ENCODE assay signal across 21 cellular contexts in the genomic region with DNA sequence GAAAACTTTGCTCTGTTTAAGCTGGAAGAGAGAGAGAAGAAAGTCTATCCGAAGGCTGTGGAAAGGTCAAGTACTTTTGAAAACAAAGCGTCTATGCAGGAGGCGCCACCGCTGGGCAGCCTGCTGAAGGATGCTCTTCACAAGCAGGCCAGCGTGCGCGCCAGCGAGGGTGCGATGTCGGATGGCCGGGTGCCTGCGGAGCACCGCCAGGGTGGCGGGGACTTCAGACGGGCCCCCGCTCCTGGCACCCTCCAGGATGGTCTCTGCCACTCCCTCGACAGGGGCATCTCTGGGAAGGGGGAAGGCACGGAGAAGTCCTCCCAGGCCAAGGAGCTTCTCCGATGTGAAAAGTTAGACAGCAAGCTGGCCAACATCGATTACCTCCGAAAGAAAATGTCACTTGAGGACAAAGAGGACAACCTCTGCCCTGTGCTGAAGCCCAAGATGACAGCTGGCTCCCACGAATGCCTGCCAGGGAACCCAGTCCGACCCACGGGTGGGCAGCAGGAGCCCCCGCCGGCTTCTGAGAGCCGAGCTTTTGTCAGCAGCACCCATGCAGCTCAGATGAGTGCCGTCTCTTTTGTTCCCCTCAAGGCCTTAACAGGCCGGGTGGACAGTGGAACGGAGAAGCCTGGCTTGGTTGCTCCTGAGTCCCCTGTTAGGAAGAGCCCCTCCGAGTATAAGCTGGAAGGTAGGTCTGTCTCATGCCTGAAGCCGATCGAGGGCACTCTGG. TPM values are rescaled to one million over a fixed set of nuclear protein-coding genes. Genes with fewer than 3 reads are reported as not detected.
DNase-seq lines count a peak whose midpoint lies in the region; TF ChIP-seq lines count a peak whose summit lies in the region.
"Had no signal": no experiment of that assay in that cellular context is flagged by ENCODE, and none has a peak within 500 bp of the region (broad histone marks: within the 10 kb centered on the region; RNA-seq: fewer than 3 reads in every experiment).

No MANE protein-coding gene starts in this region.

- H3K4me1 Mint-ChIP-seq in H9, result peaks cover 5 to 24% of the 10 kb centered on the region in 2 experiments
- peaks cover 38% of the 10 kb centered on the region for H3K4me1 Mint-ChIP-seq in nephron progenitor cell

- DNase-seq in activated gamma-delta T cell (lab: John Stamatoyannopoulos, UW), result peak; percentile 18
- DNase-seq in activated gamma-delta T cell treated with Interleukin-2 at 50 U/mL for 16 hours, result no peak
- peak; percentile 33 for DNase-seq in H9
- DNase-seq in mammary epithelial cell, result no peak
- DNase-seq in neuronal stem cell (ENCODE audit: low spot score), result no peak
- no peak for DNase-seq in cerebellar nuclear complex (lab: John Stamatoyannopoulos, UW)
- DNase-seq in cerebellum (ENCODE audit: low spot score), result no peak
- DNase-seq in nephron progenitor cell, result no peak
- DNase-seq: DMS79 treated with DMSO at 0.1 percent for 48 hours, foreskin keratinocyte, left cardiac atrium, MG63, NCI-H1436 treated with DMSO at 0.1 percent for 48 hours, NCI-H2171 treated with DMSO at 0.1 percent for 48 hours, SHP77 treated with DMSO at 0.1 percent for 48 hours, sigmoid colon, T1000, upper lobe of right lung had no signal

- H3K79me2 ChIP-seq in H9 (ENCODE audit: insufficient read depth, low read length), result no peaks in the 10 kb centered on the region
- peaks cover 5% of the 10 kb centered on the region for H3K79me2 ChIP-seq in mammary epithelial cell (ENCODE audit: insufficient read depth, low read length)

- H3K27ac ChIP-seq in H9 (ENCODE audit: insufficient read length, low read depth, low read length), result no peak overlapping the region
- H3K27ac ChIP-seq in mammary epithelial cell (ENCODE audit: insufficient read depth, low read depth, low read length), result no peak overlapping the region
- no peak overlapping the region for H3K27ac ChIP-seq in neuronal stem cell (replicated peaks; ENCODE audit: low read length)
- H3K27ac ChIP-seq: coronary artery, foreskin keratinocyte, sigmoid colon, upper lobe of right lung had no signal

- H4K91ac ChIP-seq in H9 (ENCODE audit: insufficient read length, low read depth, low read length) (no peak overlapping the region), neuronal stem cell (ENCODE audit: low read depth, low read length, poor library complexity) (no peak overlapping the region)

- H2BK20ac ChIP-seq in H9 (ENCODE audit: low read depth, low read length, poor library complexity, severe bottlenecking), result no peak overlapping the region

- peaks cover 0 to 4% (median 3%) of the 10 kb centered on the region in 3 experiments; a peak in 4 of 7 replicates for H3K36me3 Mint-ChIP-seq in H9 (ENCODE audit: insufficient read depth in 1 of 3, low read depth in 3 of 3)
- H3K36me3 Mint-ChIP-seq in nephron progenitor cell (ENCODE audit: low read depth), result peaks cover 31% of the 10 kb centered on the region

- H3K4ac ChIP-seq in H9 (ENCODE audit: low read depth, low read length) (no peak overlapping the region), neuronal stem cell (ENCODE audit: low read length) (no peak overlapping the region)

- peak overlapping the region in 1 of 3 experiments; percentile 77; a peak in 1 of 7 replicates for H3K27ac Mint-ChIP-seq in H9
- no peak overlapping the region for H3K27ac Mint-ChIP-seq in nephron progenitor cell

- H3K18ac ChIP-seq in H9 (ENCODE audit: insufficient read length, low read depth, low read length) (no peak overlapping the region), neuronal stem cell (ENCODE audit: low read length) (peak overlapping the region; percentile 13)

- H3K27me3 Mint-ChIP-seq in H9 (ENCODE audit: low read depth), result no peaks in the 10 kb centered on the region
- H3K27me3 Mint-ChIP-seq in nephron progenitor cell (ENCODE audit: low read depth, poor library complexity), result no peaks in the 10 kb centered on the region

- H3K4me3 ChIP-seq in mammary epithelial cell (replicated peaks in 1 of 3; ENCODE audit: insufficient read depth in 1 of 3, low read depth in 2 of 3, low read length in 3 of 3) (no peak overlapping the region), neuronal stem cell (ENCODE audit: low read length in 2 of 2) (no peak overlapping the region)
- H3K4me3 ChIP-seq: coronary artery, MG63, sigmoid colon, upper lobe of right lung had no signal

- no peak overlapping the region for H2BK5ac ChIP-seq in H9 (ENCODE audit: insufficient read length, low read length)
- H2BK5ac ChIP-seq in neuronal stem cell (ENCODE audit: low read length), result peak overlapping the region; percentile 43

- H4K5ac ChIP-seq in H9 (ENCODE audit: insufficient read length, low read depth, low read length), result no peak overlapping the region

- H3K14ac ChIP-seq in H9 (ENCODE audit: insufficient read depth, low read length) (no peak overlapping the region), neuronal stem cell (ENCODE audit: low read length) (no peak overlapping the region)

- no peaks in the 10 kb centered on the region for H3K9me3 ChIP-seq in H9 (ENCODE audit: control insufficient read depth, low read depth, low read length)
- no peaks in the 10 kb centered on the region for H3K9me3 ChIP-seq in mammary epithelial cell (replicated peaks; ENCODE audit: insufficient read depth, low read length)
- no peaks in the 10 kb centered on the region for H3K9me3 ChIP-seq in neuronal stem cell (replicated peaks in 1 of 2; ENCODE audit: control insufficient read depth in 2 of 2, insufficient read depth in 1 of 2, low read depth in 1 of 2, low read length in 2 of 2)
- H3K9me3 ChIP-seq: MG63, sigmoid colon, upper lobe of right lung had no signal

- H3K9me3 Mint-ChIP-seq in H9 (no peaks in the 10 kb centered on the region), nephron progenitor cell (no peaks in the 10 kb centered on the region)

- no peaks in the 10 kb centered on the region for H3K4me1 ChIP-seq in H9 (ENCODE audit: insufficient read depth, low read length)
- H3K4me1 ChIP-seq in mammary epithelial cell (ENCODE audit: insufficient read depth, low read length), result peaks cover 50% of the 10 kb centered on the region
- peaks cover 0 to 12% of the 10 kb centered on the region in 2 donors for H3K4me1 ChIP-seq in neuronal stem cell (ENCODE audit: control insufficient read depth in 2 of 2, insufficient read depth in 1 of 2, low read depth in 1 of 2, low read length in 2 of 2)

- intact Hi-C loops in mammary epithelial cell (cut with micrococcal nuclease), result no loop called here

- H3K23ac ChIP-seq in H9 (ENCODE audit: insufficient read length, low read depth, low read length) (no peak overlapping the region), neuronal stem cell (ENCODE audit: low read depth, low read length, poor library complexity) (no peak overlapping the region)

- TF ChIP-seq CTCF in H9 (conservative IDR thresholded peaks at IDR 0.05) (no peak), mammary epithelial cell (conservative IDR thresholded peaks at IDR 0.05 in 1 of 2, IDR thresholded peaks at IDR 0.05 in 1 of 2; ENCODE audit: extremely low read depth in 1 of 2, insufficient read depth in 1 of 2, low read depth in 1 of 2, low read length in 2 of 2) (no peak), nephron progenitor cell (IDR thresholded peaks at IDR 0.05) (no peak)

- H3K4me3 Mint-ChIP-seq in H9 (no peak overlapping the region), nephron progenitor cell (no peak overlapping the region)

- H3K79me1 ChIP-seq in H9 (ENCODE audit: insufficient read depth, low read depth, low read length, poor library complexity, severe bottlenecking) (no peaks in the 10 kb centered on the region), neuronal stem cell (ENCODE audit: low read depth, low read length) (no peaks in the 10 kb centered on the region)

- H3K23me2 ChIP-seq in H9 (ENCODE audit: insufficient read length, low read depth, low read length, poor library complexity, severe bottlenecking), result no peaks in the 10 kb centered on the region

- H2BK12ac ChIP-seq in H9 (ENCODE audit: insufficient read length, low read depth, low read length) (no peak overlapping the region), neuronal stem cell (ENCODE audit: low read length) (no peak overlapping the region)

- H3K4me2 ChIP-seq in H9 (ENCODE audit: insufficient read depth, insufficient read length, low read length) (no peak overlapping the region), mammary epithelial cell (ENCODE audit: insufficient read depth, low read depth, low read length) (no peak overlapping the region), neuronal stem cell (ENCODE audit: insufficient read depth, low read length, poor library complexity, severe bottlenecking) (no peak overlapping the region)

- peaks cover 19% of the 10 kb centered on the region for H3K36me3 ChIP-seq in mammary epithelial cell (ENCODE audit: insufficient read depth, low read length)
- peaks cover 0 to 39% of the 10 kb centered on the region in 2 donors for H3K36me3 ChIP-seq in neuronal stem cell (replicated peaks in 1 of 2; ENCODE audit: control insufficient read depth in 2 of 2, insufficient read depth in 2 of 2, low read length in 2 of 2)
- H3K36me3 ChIP-seq: MG63 had no signal

- H3K9ac ChIP-seq in H9 (ENCODE audit: extremely low read depth, insufficient read length, low read length), result no peak overlapping the region
- no peak overlapping the region for H3K9ac ChIP-seq in mammary epithelial cell (ENCODE audit: insufficient read depth, low read length)
- no peak overlapping the region for H3K9ac ChIP-seq in neuronal stem cell (ENCODE audit: low read depth, low read length, poor library complexity)

- no peak overlapping the region for H4K8ac ChIP-seq in H9 (replicated peaks; ENCODE audit: insufficient read length, low read depth, low read length)
- H4K8ac ChIP-seq in neuronal stem cell (ENCODE audit: low read depth, low read length), result no peak overlapping the region

- H2BK15ac ChIP-seq in H9 (ENCODE audit: low read depth, low read length), result no peak overlapping the region
- no peak overlapping the region for H2BK15ac ChIP-seq in neuronal stem cell (ENCODE audit: low read length)

- CTCF ChIA-PET in mammary epithelial cell (lab: Charles Lee; ENCODE audit: low non-redundant PET), result no interaction called here

- in situ Hi-C loops in mammary epithelial cell (cut with MboI; ENCODE audit: low sequenced_read_pairs in 2 of 2), result loop anchor here in 1 of 2 donors (5.0 kb wide), 1 partner anchor 48 kb away; no protein-coding TSS in a partner anchor

- H4K20me1 ChIP-seq in H9 (ENCODE audit: control insufficient read depth, insufficient read depth, insufficient read length), result no peaks in the 10 kb centered on the region
- no peaks in the 10 kb centered on the region for H4K20me1 ChIP-seq in mammary epithelial cell (ENCODE audit: insufficient read depth, low read length)

- H2AFZ ChIP-seq in H9 (ENCODE audit: low read length) (no peak overlapping the region), mammary epithelial cell (ENCODE audit: low read depth, low read length) (no peak overlapping the region), neuronal stem cell (ENCODE audit: low read length) (no peak overlapping the region)

- no peak overlapping the region for H3K56ac ChIP-seq in H9 (ENCODE audit: insufficient read length, low read depth, low read length)

- no peak overlapping the region for H2BK120ac ChIP-seq in H9 (ENCODE audit: low read depth, low read length, poor library complexity, severe bottlenecking)
- H2BK120ac ChIP-seq in neuronal stem cell (ENCODE audit: low read depth, low read length), result no peak overlapping the region

- dilution Hi-C loops in mammary epithelial cell (cut with HindIII; ENCODE audit: low sequenced_read_pairs), result loop anchor here (5.0 kb wide), 1 partner anchor 43 kb away; no protein-coding TSS in a partner anchor

- no peak overlapping the region for H2AK5ac ChIP-seq in H9 (ENCODE audit: insufficient read length, low read length)
- H2AK5ac ChIP-seq in neuronal stem cell (ENCODE audit: low read depth, low read length), result no peak overlapping the region

- H3T11ph ChIP-seq in H9 (ENCODE audit: low read length), result no peak overlapping the region

- BruUV-seq in mammary epithelial cell (replicated peaks; lab: Mats Ljungman, UMichigan), result TSS peak; percentile 1

- H3K27me3 ChIP-seq in H9 (ENCODE audit: insufficient read depth, low read length) (no peaks in the 10 kb centered on the region), mammary epithelial cell (ENCODE audit: insufficient read depth, low read length) (no peaks in the 10 kb centered on the region), neuronal stem cell (ENCODE audit: control insufficient read depth in 3 of 3, insufficient read depth in 3 of 3, low read depth in 1 of 3, low read length in 3 of 3) (no peaks in the 10 kb centered on the region)
- H3K27me3 ChIP-seq: foreskin keratinocyte, MG63, sigmoid colon, upper lobe of right lung had no signal

- WGBS in H9 (ENCODE audit: extremely low coverage, insufficient read length, low lambda C conversion rate), result no CpG with 5 or more reads among the region's 33 CpGs
- WGBS in mammary epithelial cell (ENCODE audit: low coverage, missing lambda C conversion rate), result 97% methylated on average over 26 of the region's 33 CpGs
- whole genome bisulfite sequencing in neuronal stem cell (ENCODE audit: extremely low coverage in 2 of 2, insufficient read length in 2 of 2, insufficient replicate concordance in 1 of 2), 2 donors, result no CpG with 5 or more reads among the region's 33 CpGs

RNA-seq across cellular contexts. Expression of gene CD180, which starts 32.6 kb away (rescaled TPM):
- total RNA-seq in H9 (2021) (not detected in 2 replicates), mammary epithelial cell (under 1 TPM in 1 of 2 donors, not detected in 1; 0.17 TPM), cerebellum (0.64 TPM)
- polyA plus RNA-seq in mammary epithelial cell, result 0.02 TPM
- not detected for polyA minus RNA-seq in mammary epithelial cell
- not detected for polyA plus RNA-seq in neuronal stem cell (2013, experiment 1 of 2)
- polyA plus RNA-seq in neuronal stem cell (2013, experiment 2 of 2), result not detected
- total RNA-seq: foreskin keratinocyte, H1, osteoblast had no signal
- polyA plus RNA-seq: foreskin keratinocyte, H1 had no signal

Comparison
In these comparisons a context has a peak if more than half of its experiments do, and no peak if none do; other contexts are left out.
1. DNase-seq: peak in activated gamma-delta T cell (single experiment) and H9 (single experiment); none in activated gamma-delta T cell treated with Interleukin-2 at 50 U/mL for 16 hours (single experiment), mammary epithelial cell (single experiment), neuronal stem cell (single experiment), cerebellar nuclear complex (0 of 2), cerebellum (single experiment) and nephron progenitor cell (single experiment).